ENCODE assay signal across 1 cellular context in the genomic region with DNA sequence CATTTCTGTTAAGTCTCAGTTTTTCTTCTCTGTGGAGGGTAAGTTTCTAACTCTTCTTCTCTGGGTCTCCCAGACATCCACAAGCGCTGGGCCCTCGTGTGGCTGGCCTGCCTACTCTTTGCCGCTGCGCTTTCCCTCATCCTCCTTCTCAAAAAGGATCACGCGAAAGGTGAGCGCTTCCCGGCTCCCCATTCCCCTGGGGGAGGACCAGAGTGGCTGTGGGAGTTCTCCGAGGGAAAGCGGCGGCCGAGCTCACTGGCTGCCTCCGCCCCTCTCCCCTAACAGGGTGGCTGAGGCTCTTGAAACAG.
TF ChIP-seq lines count a peak whose summit lies in the region.

No MANE protein-coding gene starts in this region.

TF ChIP-seq in GM12878, 131 proteins besides CTCF, POLR2A, EP300 and RAD21 (continues in another document):
- TF ChIP-seq ETV6 (conservative IDR thresholded peaks at IDR 0.05 in 1 of 2, IDR thresholded peaks at IDR 0.05 in 1 of 2; ENCODE audit: borderline replicate concordance in 1 of 2, low read depth in 1 of 2), result no peak
- TF ChIP-seq, protein P1, sequence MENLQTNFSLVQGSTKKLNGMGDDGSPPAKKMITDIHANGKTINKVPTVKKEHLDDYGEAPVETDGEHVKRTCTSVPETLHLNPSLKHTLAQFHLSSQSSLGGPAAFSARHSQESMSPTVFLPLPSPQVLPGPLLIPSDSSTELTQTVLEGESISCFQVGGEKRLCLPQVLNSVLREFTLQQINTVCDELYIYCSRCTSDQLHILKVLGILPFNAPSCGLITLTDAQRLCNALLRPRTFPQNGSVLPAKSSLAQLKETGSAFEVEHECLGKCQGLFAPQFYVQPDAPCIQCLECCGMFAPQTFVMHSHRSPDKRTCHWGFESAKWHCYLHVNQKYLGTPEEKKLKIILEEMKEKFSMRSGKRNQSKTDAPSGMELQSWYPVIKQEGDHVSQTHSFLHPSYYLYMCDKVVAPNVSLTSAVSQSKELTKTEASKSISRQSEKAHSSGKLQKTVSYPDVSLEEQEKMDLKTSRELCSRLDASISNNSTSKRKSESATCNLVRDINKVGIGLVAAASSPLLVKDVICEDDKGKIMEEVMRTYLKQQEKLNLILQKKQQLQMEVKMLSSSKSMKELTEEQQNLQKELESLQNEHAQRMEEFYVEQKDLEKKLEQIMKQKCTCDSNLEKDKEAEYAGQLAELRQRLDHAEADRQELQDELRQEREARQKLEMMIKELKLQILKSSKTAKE (IDR thresholded peaks at IDR 0.05; ENCODE audit: low read depth, poor library complexity, severe bottlenecking), result no peak
- TF ChIP-seq, protein P2, sequence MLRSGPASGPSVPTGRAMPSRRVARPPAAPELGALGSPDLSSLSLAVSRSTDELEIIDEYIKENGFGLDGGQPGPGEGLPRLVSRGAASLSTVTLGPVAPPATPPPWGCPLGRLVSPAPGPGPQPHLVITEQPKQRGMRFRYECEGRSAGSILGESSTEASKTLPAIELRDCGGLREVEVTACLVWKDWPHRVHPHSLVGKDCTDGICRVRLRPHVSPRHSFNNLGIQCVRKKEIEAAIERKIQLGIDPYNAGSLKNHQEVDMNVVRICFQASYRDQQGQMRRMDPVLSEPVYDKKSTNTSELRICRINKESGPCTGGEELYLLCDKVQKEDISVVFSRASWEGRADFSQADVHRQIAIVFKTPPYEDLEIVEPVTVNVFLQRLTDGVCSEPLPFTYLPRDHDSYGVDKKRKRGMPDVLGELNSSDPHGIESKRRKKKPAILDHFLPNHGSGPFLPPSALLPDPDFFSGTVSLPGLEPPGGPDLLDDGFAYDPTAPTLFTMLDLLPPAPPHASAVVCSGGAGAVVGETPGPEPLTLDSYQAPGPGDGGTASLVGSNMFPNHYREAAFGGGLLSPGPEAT (IDR thresholded peaks at IDR 0.05; ENCODE audit: low read depth), result no peak
- TF ChIP-seq, protein P3, sequence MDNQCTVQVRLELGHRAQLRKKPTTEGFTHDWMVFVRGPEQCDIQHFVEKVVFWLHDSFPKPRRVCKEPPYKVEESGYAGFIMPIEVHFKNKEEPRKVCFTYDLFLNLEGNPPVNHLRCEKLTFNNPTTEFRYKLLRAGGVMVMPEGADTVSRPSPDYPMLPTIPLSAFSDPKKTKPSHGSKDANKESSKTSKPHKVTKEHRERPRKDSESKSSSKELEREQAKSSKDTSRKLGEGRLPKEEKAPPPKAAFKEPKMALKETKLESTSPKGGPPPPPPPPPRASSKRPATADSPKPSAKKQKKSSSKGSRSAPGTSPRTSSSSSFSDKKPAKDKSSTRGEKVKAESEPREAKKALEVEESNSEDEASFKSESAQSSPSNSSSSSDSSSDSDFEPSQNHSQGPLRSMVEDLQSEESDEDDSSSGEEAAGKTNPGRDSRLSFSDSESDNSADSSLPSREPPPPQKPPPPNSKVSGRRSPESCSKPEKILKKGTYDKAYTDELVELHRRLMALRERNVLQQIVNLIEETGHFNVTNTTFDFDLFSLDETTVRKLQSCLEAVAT (IDR thresholded peaks at IDR 0.05), result peak; percentile 41; the same call in 1 of the 2 replicates
- TF ChIP-seq, protein P4, sequence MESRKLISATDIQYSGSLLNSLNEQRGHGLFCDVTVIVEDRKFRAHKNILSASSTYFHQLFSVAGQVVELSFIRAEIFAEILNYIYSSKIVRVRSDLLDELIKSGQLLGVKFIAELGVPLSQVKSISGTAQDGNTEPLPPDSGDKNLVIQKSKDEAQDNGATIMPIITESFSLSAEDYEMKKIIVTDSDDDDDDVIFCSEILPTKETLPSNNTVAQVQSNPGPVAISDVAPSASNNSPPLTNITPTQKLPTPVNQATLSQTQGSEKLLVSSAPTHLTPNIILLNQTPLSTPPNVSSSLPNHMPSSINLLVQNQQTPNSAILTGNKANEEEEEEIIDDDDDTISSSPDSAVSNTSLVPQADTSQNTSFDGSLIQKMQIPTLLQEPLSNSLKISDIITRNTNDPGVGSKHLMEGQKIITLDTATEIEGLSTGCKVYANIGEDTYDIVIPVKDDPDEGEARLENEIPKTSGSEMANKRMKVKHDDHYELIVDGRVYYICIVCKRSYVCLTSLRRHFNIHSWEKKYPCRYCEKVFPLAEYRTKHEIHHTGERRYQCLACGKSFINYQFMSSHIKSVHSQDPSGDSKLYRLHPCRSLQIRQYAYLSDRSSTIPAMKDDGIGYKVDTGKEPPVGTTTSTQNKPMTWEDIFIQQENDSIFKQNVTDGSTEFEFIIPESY (IDR thresholded peaks at IDR 0.05), result no peak
- no peak for TF ChIP-seq JUND (IDR thresholded peaks at IDR 0.05; ENCODE audit: low read depth, low read length)
- TF ChIP-seq SIN3A (IDR thresholded peaks at IDR 0.05; ENCODE audit: low read depth, low read length), result no peak
- TF ChIP-seq MEF2A (IDR thresholded peaks at IDR 0.05; ENCODE audit: insufficient read depth, low read depth, low read length), result no peak
- TF ChIP-seq, protein P5, sequence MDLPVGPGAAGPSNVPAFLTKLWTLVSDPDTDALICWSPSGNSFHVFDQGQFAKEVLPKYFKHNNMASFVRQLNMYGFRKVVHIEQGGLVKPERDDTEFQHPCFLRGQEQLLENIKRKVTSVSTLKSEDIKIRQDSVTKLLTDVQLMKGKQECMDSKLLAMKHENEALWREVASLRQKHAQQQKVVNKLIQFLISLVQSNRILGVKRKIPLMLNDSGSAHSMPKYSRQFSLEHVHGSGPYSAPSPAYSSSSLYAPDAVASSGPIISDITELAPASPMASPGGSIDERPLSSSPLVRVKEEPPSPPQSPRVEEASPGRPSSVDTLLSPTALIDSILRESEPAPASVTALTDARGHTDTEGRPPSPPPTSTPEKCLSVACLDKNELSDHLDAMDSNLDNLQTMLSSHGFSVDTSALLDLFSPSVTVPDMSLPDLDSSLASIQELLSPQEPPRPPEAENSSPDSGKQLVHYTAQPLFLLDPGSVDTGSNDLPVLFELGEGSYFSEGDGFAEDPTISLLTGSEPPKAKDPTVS (IDR thresholded peaks at IDR 0.05; ENCODE audit: low read depth, low read length), result no peak
- TF ChIP-seq MYC (IDR thresholded peaks at IDR 0.05; ENCODE audit: insufficient read depth, insufficient read length, insufficient replicate concordance, low read length, severe bottlenecking), result no peak
- TF ChIP-seq, protein P6, sequence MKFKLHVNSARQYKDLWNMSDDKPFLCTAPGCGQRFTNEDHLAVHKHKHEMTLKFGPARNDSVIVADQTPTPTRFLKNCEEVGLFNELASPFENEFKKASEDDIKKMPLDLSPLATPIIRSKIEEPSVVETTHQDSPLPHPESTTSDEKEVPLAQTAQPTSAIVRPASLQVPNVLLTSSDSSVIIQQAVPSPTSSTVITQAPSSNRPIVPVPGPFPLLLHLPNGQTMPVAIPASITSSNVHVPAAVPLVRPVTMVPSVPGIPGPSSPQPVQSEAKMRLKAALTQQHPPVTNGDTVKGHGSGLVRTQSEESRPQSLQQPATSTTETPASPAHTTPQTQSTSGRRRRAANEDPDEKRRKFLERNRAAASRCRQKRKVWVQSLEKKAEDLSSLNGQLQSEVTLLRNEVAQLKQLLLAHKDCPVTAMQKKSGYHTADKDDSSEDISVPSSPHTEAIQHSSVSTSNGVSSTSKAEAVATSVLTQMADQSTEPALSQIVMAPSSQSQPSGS (IDR thresholded peaks at IDR 0.05; ENCODE audit: low read length), result no peak
- TF ChIP-seq EZH2 (IDR thresholded peaks at IDR 0.05; ENCODE audit: borderline replicate concordance, control insufficient read depth, low read depth, low read length), result no peak
- TF ChIP-seq, protein P7, sequence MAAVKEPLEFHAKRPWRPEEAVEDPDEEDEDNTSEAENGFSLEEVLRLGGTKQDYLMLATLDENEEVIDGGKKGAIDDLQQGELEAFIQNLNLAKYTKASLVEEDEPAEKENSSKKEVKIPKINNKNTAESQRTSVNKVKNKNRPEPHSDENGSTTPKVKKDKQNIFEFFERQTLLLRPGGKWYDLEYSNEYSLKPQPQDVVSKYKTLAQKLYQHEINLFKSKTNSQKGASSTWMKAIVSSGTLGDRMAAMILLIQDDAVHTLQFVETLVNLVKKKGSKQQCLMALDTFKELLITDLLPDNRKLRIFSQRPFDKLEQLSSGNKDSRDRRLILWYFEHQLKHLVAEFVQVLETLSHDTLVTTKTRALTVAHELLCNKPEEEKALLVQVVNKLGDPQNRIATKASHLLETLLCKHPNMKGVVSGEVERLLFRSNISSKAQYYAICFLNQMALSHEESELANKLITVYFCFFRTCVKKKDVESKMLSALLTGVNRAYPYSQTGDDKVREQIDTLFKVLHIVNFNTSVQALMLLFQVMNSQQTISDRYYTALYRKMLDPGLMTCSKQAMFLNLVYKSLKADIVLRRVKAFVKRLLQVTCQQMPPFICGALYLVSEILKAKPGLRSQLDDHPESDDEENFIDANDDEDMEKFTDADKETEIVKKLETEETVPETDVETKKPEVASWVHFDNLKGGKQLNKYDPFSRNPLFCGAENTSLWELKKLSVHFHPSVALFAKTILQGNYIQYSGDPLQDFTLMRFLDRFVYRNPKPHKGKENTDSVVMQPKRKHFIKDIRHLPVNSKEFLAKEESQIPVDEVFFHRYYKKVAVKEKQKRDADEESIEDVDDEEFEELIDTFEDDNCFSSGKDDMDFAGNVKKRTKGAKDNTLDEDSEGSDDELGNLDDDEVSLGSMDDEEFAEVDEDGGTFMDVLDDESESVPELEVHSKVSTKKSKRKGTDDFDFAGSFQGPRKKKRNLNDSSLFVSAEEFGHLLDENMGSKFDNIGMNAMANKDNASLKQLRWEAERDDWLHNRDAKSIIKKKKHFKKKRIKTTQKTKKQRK (IDR thresholded peaks at IDR 0.05; ENCODE audit: low read depth, low read length), result no peak
- peak; percentile 52 for TF ChIP-seq MEF2B (IDR thresholded peaks at IDR 0.05; ENCODE audit: partially characterized antibody, poor library complexity, severe bottlenecking)
- TF ChIP-seq, protein P8, sequence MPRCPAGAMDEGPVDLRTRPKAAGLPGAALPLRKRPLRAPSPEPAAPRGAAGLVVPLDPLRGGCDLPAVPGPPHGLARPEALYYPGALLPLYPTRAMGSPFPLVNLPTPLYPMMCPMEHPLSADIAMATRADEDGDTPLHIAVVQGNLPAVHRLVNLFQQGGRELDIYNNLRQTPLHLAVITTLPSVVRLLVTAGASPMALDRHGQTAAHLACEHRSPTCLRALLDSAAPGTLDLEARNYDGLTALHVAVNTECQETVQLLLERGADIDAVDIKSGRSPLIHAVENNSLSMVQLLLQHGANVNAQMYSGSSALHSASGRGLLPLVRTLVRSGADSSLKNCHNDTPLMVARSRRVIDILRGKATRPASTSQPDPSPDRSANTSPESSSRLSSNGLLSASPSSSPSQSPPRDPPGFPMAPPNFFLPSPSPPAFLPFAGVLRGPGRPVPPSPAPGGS (IDR thresholded peaks at IDR 0.05; ENCODE audit: borderline replicate concordance, insufficient read depth, low read depth, low read length, poor library complexity, severe bottlenecking), result no peak
- TF ChIP-seq RBBP5 (conservative IDR thresholded peaks at IDR 0.05), result no peak
- TF ChIP-seq HCFC1 (IDR thresholded peaks at IDR 0.05; ENCODE audit: low read length), result no peak
- TF ChIP-seq, protein P9, sequence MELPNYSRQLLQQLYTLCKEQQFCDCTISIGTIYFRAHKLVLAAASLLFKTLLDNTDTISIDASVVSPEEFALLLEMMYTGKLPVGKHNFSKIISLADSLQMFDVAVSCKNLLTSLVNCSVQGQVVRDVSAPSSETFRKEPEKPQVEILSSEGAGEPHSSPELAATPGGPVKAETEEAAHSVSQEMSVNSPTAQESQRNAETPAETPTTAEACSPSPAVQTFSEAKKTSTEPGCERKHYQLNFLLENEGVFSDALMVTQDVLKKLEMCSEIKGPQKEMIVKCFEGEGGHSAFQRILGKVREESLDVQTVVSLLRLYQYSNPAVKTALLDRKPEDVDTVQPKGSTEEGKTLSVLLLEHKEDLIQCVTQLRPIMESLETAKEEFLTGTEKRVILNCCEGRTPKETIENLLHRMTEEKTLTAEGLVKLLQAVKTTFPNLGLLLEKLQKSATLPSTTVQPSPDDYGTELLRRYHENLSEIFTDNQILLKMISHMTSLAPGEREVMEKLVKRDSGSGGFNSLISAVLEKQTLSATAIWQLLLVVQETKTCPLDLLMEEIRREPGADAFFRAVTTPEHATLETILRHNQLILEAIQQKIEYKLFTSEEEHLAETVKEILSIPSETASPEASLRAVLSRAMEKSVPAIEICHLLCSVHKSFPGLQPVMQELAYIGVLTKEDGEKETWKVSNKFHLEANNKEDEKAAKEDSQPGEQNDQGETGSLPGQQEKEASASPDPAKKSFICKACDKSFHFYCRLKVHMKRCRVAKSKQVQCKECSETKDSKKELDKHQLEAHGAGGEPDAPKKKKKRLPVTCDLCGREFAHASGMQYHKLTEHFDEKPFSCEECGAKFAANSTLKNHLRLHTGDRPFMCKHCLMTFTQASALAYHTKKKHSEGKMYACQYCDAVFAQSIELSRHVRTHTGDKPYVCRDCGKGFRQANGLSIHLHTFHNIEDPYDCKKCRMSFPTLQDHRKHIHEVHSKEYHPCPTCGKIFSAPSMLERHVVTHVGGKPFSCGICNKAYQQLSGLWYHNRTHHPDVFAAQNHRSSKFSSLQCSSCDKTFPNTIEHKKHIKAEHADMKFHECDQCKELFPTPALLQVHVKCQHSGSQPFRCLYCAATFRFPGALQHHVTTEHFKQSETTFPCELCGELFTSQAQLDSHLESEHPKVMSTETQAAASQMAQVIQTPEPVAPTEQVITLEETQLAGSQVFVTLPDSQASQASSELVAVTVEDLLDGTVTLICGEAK (IDR thresholded peaks at IDR 0.05; ENCODE audit: borderline replicate concordance), result peak; percentile 46; the same call in 1 of the 2 replicates
- TF ChIP-seq TCF3 (IDR thresholded peaks at IDR 0.05; ENCODE audit: borderline replicate concordance, insufficient read depth, low read depth, low read length), result no peak
- TF ChIP-seq NRF1 (conservative IDR thresholded peaks at IDR 0.05; ENCODE audit: low read depth, low read length), result no peak
- 0 out of 2 replicates have a peak, but pooled peaks have one; percentile 23 for TF ChIP-seq POLR2AphosphoS2 (IDR thresholded peaks at IDR 0.05; ENCODE audit: low read depth, low read length)
- TF ChIP-seq KDM1A (IDR thresholded peaks at IDR 0.05; ENCODE audit: borderline replicate concordance), result no peak
- TF ChIP-seq SIX5 (IDR thresholded peaks at IDR 0.05; ENCODE audit: low read depth, low read length, severe bottlenecking), result no peak
- no peak for TF ChIP-seq YY1 (IDR thresholded peaks at IDR 0.05; ENCODE audit: low read depth, low read length)
- TF ChIP-seq, protein P10, sequence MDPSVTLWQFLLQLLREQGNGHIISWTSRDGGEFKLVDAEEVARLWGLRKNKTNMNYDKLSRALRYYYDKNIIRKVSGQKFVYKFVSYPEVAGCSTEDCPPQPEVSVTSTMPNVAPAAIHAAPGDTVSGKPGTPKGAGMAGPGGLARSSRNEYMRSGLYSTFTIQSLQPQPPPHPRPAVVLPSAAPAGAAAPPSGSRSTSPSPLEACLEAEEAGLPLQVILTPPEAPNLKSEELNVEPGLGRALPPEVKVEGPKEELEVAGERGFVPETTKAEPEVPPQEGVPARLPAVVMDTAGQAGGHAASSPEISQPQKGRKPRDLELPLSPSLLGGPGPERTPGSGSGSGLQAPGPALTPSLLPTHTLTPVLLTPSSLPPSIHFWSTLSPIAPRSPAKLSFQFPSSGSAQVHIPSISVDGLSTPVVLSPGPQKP (IDR thresholded peaks at IDR 0.05; ENCODE audit: low read depth, low read length), result no peak
- TF ChIP-seq KAT2A (conservative IDR thresholded peaks at IDR 0.05; ENCODE audit: control insufficient read depth, low read depth, low read length), result no peak
- TF ChIP-seq LARP7 (IDR thresholded peaks at IDR 0.05), result no peak
- TF ChIP-seq BRCA1 (IDR thresholded peaks at IDR 0.05; ENCODE audit: low read depth, low read length), result no peak
- no peak for TF ChIP-seq SREBF2 (IDR thresholded peaks at IDR 0.05; ENCODE audit: low read length)
- TF ChIP-seq SMAD5 (IDR thresholded peaks at IDR 0.05; ENCODE audit: low read depth), result no peak
- no peak for TF ChIP-seq ASH2L (IDR thresholded peaks at IDR 0.05; ENCODE audit: borderline replicate concordance, low read depth)
